Comparison of ENCODE assay signal across 21 cellular contexts in the genomic region with DNA sequence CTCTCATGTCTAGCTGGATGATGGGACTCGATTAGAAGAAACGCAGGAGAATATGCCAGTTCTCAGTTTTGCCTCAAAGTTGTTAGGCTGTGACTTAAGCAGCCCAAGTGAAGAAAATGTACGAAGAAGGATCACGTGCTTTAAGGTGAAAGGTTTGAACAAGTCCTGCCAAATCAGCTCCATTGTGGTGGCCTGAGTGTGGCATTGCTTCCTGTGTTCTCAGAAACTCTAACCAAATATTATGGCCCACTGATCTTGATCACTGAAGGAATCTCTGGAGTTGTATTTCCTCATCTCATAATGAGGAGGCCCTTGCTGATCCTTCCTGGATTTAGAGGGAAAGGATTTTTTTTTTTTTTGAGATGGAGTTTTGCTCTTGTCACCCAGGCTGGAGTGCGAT. TPM values are rescaled to one million over a fixed set of nuclear protein-coding genes. Genes with fewer than 3 reads are reported as not detected.
DNase-seq lines count a peak whose midpoint lies in the region; ATAC-seq, FAIRE-seq and TF ChIP-seq lines count a peak whose summit lies in the region.
"Had no signal": no experiment of that assay in that cellular context is flagged by ENCODE, and none has a peak within 500 bp of the region (broad histone marks: within the 10 kb centered on the region; RNA-seq: fewer than 3 reads in every experiment).

No MANE protein-coding gene starts in this region.

- H3K4me1 Mint-ChIP-seq in CD8-positive, alpha-beta T cell (ENCODE audit: low read depth) = peaks cover 63% of the 10 kb centered on the region
- H3K4me1 Mint-ChIP-seq in activated naive CD8-positive, alpha-beta T cell treated with anti-CD3 and anti-CD28 coated beads for 36 hours = peaks cover 53% of the 10 kb centered on the region
- H3K4me1 Mint-ChIP-seq in natural killer cell treated with Interleukin-12 subunit alpha and Interleukin-12 subunit beta and Interleukin-15 and Interleukin-18, amount 100 ng/mL, for 72 hours (ENCODE audit: low read depth in 2 of 2) = peaks cover 51 to 54% of the 10 kb centered on the region in 2 donors
- H3K4me1 Mint-ChIP-seq: GM23338 had no signal

- H3K4me3 ChIP-seq in CD8-positive, alpha-beta T cell (ENCODE audit: low read depth, low read length) = no peak overlapping the region
- H3K4me3 ChIP-seq: coronary artery, GM23338, SJSA1, transverse colon had no signal

- H3K36me3 ChIP-seq in CD8-positive, alpha-beta T cell (ENCODE audit: insufficient read depth, low read length) = peaks cover 27% of the 10 kb centered on the region
- H3K36me3 ChIP-seq in KOPT-K1 (ENCODE audit: insufficient read depth, low read length) = peaks cover 86% of the 10 kb centered on the region

- H3K4me3 Mint-ChIP-seq in CD8-positive, alpha-beta T cell = no peak overlapping the region
- no peak overlapping the region for H3K4me3 Mint-ChIP-seq in activated naive CD8-positive, alpha-beta T cell treated with anti-CD3 and anti-CD28 coated beads for 36 hours
- H3K4me3 Mint-ChIP-seq in natural killer cell treated with Interleukin-12 subunit alpha and Interleukin-12 subunit beta and Interleukin-15 and Interleukin-18, amount 100 ng/mL, for 72 hours = peak overlapping the region; percentile 7
- H3K4me3 Mint-ChIP-seq: GM23338, mesothelial cell of epicardium had no signal

- H3K27ac Mint-ChIP-seq in CD8-positive, alpha-beta T cell = peak overlapping the region; percentile 99
- H3K27ac Mint-ChIP-seq in activated naive CD8-positive, alpha-beta T cell treated with anti-CD3 and anti-CD28 coated beads for 36 hours = peak overlapping the region; percentile 99
- peak overlapping the region; percentile 26 to 76 for H3K27ac Mint-ChIP-seq in natural killer cell treated with Interleukin-12 subunit alpha and Interleukin-12 subunit beta and Interleukin-15 and Interleukin-18, amount 100 ng/mL, for 72 hours
- H3K27ac Mint-ChIP-seq: GM23338, mesothelial cell of epicardium had no signal

- peaks cover 73% of the 10 kb centered on the region for H3K36me3 Mint-ChIP-seq in CD8-positive, alpha-beta T cell
- peaks cover 76% of the 10 kb centered on the region for H3K36me3 Mint-ChIP-seq in activated naive CD8-positive, alpha-beta T cell treated with anti-CD3 and anti-CD28 coated beads for 36 hours
- H3K36me3 Mint-ChIP-seq in natural killer cell treated with Interleukin-12 subunit alpha and Interleukin-12 subunit beta and Interleukin-15 and Interleukin-18, amount 100 ng/mL, for 72 hours = peaks cover 37% of the 10 kb centered on the region

- no peaks in the 10 kb centered on the region for H3K9me3 ChIP-seq in CD8-positive, alpha-beta T cell (ENCODE audit: low read length)
- H3K9me3 ChIP-seq in KOPT-K1 (ENCODE audit: insufficient read depth, low read length, poor library complexity, severe bottlenecking) = no peaks in the 10 kb centered on the region
- H3K9me3 ChIP-seq: SJSA1, transverse colon had no signal

- no peaks in the 10 kb centered on the region for H3K27me3 ChIP-seq in CD8-positive, alpha-beta T cell (ENCODE audit: insufficient read depth, low read length)
- H3K27me3 ChIP-seq: SJSA1, transverse colon had no signal

- intact Hi-C loops in CD8-positive, alpha-beta T cell (cut with DNase I, micrococcal nuclease) = loop anchor here (2.0 to 5.0 kb wide), 4 partner anchors 40 to 284 kb away; partner anchors contain the start of genes OTULINL (in 2 of the 2) and ANKH (in 1 of the 2)

- H3K4me1 ChIP-seq in CD8-positive, alpha-beta T cell (ENCODE audit: insufficient read depth, low read length) = peaks cover 60% of the 10 kb centered on the region

- CTCF ChIA-PET in CD8-positive, alpha-beta T cell (lab: Charles Lee) = interaction anchor here (0.6 to 2.4 kb wide), 10 partner anchors 10 to 344 kb away, joined by 3 to 14 read pairs (median 5); no protein-coding TSS in a partner anchor

- no peaks in the 10 kb centered on the region for H3K9me3 Mint-ChIP-seq in CD8-positive, alpha-beta T cell
- H3K9me3 Mint-ChIP-seq in activated naive CD8-positive, alpha-beta T cell treated with anti-CD3 and anti-CD28 coated beads for 36 hours = no peaks in the 10 kb centered on the region
- no peaks in the 10 kb centered on the region for H3K9me3 Mint-ChIP-seq in natural killer cell treated with Interleukin-12 subunit alpha and Interleukin-12 subunit beta and Interleukin-15 and Interleukin-18, amount 100 ng/mL, for 72 hours
- H3K9me3 Mint-ChIP-seq: mesothelial cell of epicardium had no signal

- no peak for ATAC-seq in CD8-positive, alpha-beta T cell
- no peak for ATAC-seq in natural killer cell treated with Interleukin-12 subunit alpha and Interleukin-12 subunit beta and Interleukin-15 and Interleukin-18, amount 100 ng/mL, for 72 hours
- ATAC-seq in HG03442 (IDR thresholded peaks at IDR 0.05; ENCODE audit: unreplicated experiment) = no peak
- ATAC-seq: GM23338 had no signal

- DNase-seq in CD8-positive, alpha-beta T cell = peak in 1 of 7 experiments; percentile 45
- no peak for DNase-seq in activated naive CD8-positive, alpha-beta T cell treated with anti-CD3 and anti-CD28 coated beads for 36 hours
- DNase-seq in natural killer cell treated with Interleukin-12 subunit alpha and Interleukin-12 subunit beta and Interleukin-15 and Interleukin-18, amount 100 ng/mL, for 72 hours (ENCODE audit: low spot score) = no peak
- DNase-seq in 8988T (no peak), NCI-H1048 (lab: John Stamatoyannopoulos, UW) (no peak), GM19239 (ENCODE audit: insufficient read length, low spot score) (no peak)
- DNase-seq: activated effector memory CD4-positive, alpha-beta T cell treated with Interleukin-2 at 50 U/mL for 16 hours; DMS153; foreskin melanocyte; kidney glomerular epithelial cell; NCI-H2081; OCI-M1; stimulated activated CD4-positive, alpha-beta T cell treated with anti-CD3 and anti-CD28 coated beads, Interleukin-4, amount 100 ng/mL, for 24 hours; T1000; transverse colon had no signal

- FAIRE-seq in GM19239 (lab: Jason Lieb, UNC) = no peak

- POLR2A ChIA-PET in CD8-positive, alpha-beta T cell (lab: Charles Lee) = interaction anchor here (0.6 to 1.9 kb wide), 6 partner anchors 8 to 44 kb away, joined by 3 to 8 read pairs (median 4); partner anchors contain the start of gene OTULIN

- no peak for TF ChIP-seq CTCF in CD8-positive, alpha-beta T cell (IDR thresholded peaks at IDR 0.05)

- H3K27ac ChIP-seq in CD8-positive, alpha-beta T cell (ENCODE audit: low read depth, low read length) = peak overlapping the region; percentile 24
- H3K27ac ChIP-seq in KOPT-K1 (ENCODE audit: low read depth, low read length, poor library complexity, severe bottlenecking) = peak overlapping the region; percentile 40
- H3K27ac ChIP-seq: coronary artery, SJSA1, transverse colon had no signal

- H3K27me3 Mint-ChIP-seq in CD8-positive, alpha-beta T cell (ENCODE audit: low read depth) = no peaks in the 10 kb centered on the region
- H3K27me3 Mint-ChIP-seq in activated naive CD8-positive, alpha-beta T cell treated with anti-CD3 and anti-CD28 coated beads for 36 hours = no peaks in the 10 kb centered on the region
- H3K27me3 Mint-ChIP-seq in natural killer cell treated with Interleukin-12 subunit alpha and Interleukin-12 subunit beta and Interleukin-15 and Interleukin-18, amount 100 ng/mL, for 72 hours = no peaks in the 10 kb centered on the region

RNA-seq across cellular contexts. Expression of gene OTULIN, which starts 44.0 kb away (rescaled TPM):
- 100 to 1,000 TPM; 135 to 140 TPM for total RNA-seq in CD8-positive, alpha-beta T cell
- total RNA-seq in activated naive CD8-positive, alpha-beta T cell treated with anti-CD3 and anti-CD28 coated beads for 36 hours = 10 to 100 TPM; 68.9 TPM
- total RNA-seq in natural killer cell treated with Interleukin-12 subunit alpha and Interleukin-12 subunit beta and Interleukin-15 and Interleukin-18, amount 100 ng/mL, for 72 hours = 100 to 1,000 TPM; 111 to 135 TPM
